35 cellular contexts compared by ENCODE assay signal in genomic region chr9:86752727-86753126, GRCh38.
"Had no signal": no experiment of that assay in that cellular context is flagged by ENCODE, and none has a peak within 500 bp of the region (broad histone marks: within the 10 kb centered on the region; RNA-seq: fewer than 3 reads in every experiment).

No MANE protein-coding gene starts in this region.

- FAIRE-seq: astrocyte, colon had no signal

- H3K27ac ChIP-seq: brain microvascular endothelial cell, esophagus squamous epithelium, gastroesophageal sphincter, heart right ventricle, WERI-Rb-1 had no signal

- H3K27ac Mint-ChIP-seq: activated CD4-positive, alpha-beta memory T cell treated with anti-CD3 and anti-CD28 coated beads, Interleukin-2, amount 10 ng/mL, durations not matched to agents 7 days and 5 days; activated CD4-positive, alpha-beta T cell treated with anti-CD3 and anti-CD28 coated beads, Interleukin-2, amount 10 ng/mL, durations not matched to agents 7 days and 5 days; activated naive CD8-positive, alpha-beta T cell; activated T-cell treated with anti-CD3 and anti-CD28 coated beads, Interleukin-2, amount 50 U/mL, for 24 hours; activated T-helper 17 cell treated with anti-CD3 and anti-CD28 coated beads, Interleukin-2, amount 50 U/mL, for 72 hours; effector memory CD8-positive, alpha-beta T cell; T-helper 17 cell; T-helper 2 cell treated with Interferon-gamma antibody and Interleukin-4, amounts not matched to agents 5 μg/mL and 100 μg/mL, for 36 hours had no signal

- DNase-seq: activated CD4-positive, alpha-beta memory T cell treated with anti-CD3 and anti-CD28 coated beads, Interleukin-2, amount 10 ng/mL, durations not matched to agents 7 days and 5 days; activated CD4-positive, alpha-beta T cell treated with anti-CD3 and anti-CD28 coated beads for 4 hours; activated CD4-positive, alpha-beta T cell treated with anti-CD3 and anti-CD28 coated beads, Interleukin-2, amount 10 ng/mL, durations not matched to agents 7 days and 5 days; activated CD4-positive, alpha-beta T cell treated with anti-CD3 and anti-CD28 coated beads, Interleukin-2, amount 50 U/mL, for 4 hours; activated CD4-positive, CD25-positive, alpha-beta regulatory T cell; activated CD4-positive, CD25-positive, alpha-beta regulatory T cell treated with anti-CD3 and anti-CD28 coated beads, Interleukin-2, amount 50 U/mL, for 72 hours; activated CD8-positive, alpha-beta memory T cell treated with anti-CD3 and anti-CD28 coated beads, Interleukin-2, amount 50 U/mL, for 48 hours; activated effector memory CD4-positive, alpha-beta T cell treated with Interleukin-2 at 50 U/mL for 16 hours; activated gamma-delta T cell treated with Interleukin-2 at 50 U/mL for 16 hours; activated naive CD4-positive, alpha-beta T cell treated with anti-CD3 and anti-CD28 coated beads, Interleukin-2, amount 50 U/mL, for 16 hours; activated naive CD4-positive, alpha-beta T cell treated with Interleukin-2 at 50 U/mL for 16 hours; activated T-cell treated with anti-CD3 and anti-CD28 coated beads for 4 hours; activated T-cell treated with anti-CD3 and anti-CD28 coated beads, Interleukin-2, amount 50 U/mL, for 24 hours; amniotic stem cell; anterior cingulate cortex; brain microvascular endothelial cell; caudate nucleus; cortex of kidney; dermis blood vessel endothelial cell; effector CD4-positive, alpha-beta T cell; effector memory CD8-positive, alpha-beta T cell; erythroblast; esophagus squamous epithelium; foreskin melanocyte; heart right ventricle; T-helper 1 cell; T-helper 17 cell; T1000; WERI-Rb-1 had no signal

- H3K9me3 Mint-ChIP-seq: activated CD4-positive, alpha-beta memory T cell treated with anti-CD3 and anti-CD28 coated beads, Interleukin-2, amount 10 ng/mL, durations not matched to agents 7 days and 5 days; activated CD4-positive, alpha-beta T cell treated with anti-CD3 and anti-CD28 coated beads, Interleukin-2, amount 10 ng/mL, durations not matched to agents 7 days and 5 days; activated T-cell treated with anti-CD3 and anti-CD28 coated beads, Interleukin-2, amount 50 U/mL, for 24 hours; activated T-helper 17 cell treated with anti-CD3 and anti-CD28 coated beads, Interleukin-2, amount 50 U/mL, for 72 hours; effector memory CD8-positive, alpha-beta T cell; T-helper 2 cell treated with Interferon-gamma antibody and Interleukin-4, amounts not matched to agents 5 μg/mL and 100 μg/mL, for 36 hours had no signal

- H3K4me1 Mint-ChIP-seq: activated CD4-positive, alpha-beta memory T cell treated with anti-CD3 and anti-CD28 coated beads, Interleukin-2, amount 10 ng/mL, durations not matched to agents 7 days and 5 days; activated CD4-positive, alpha-beta T cell treated with anti-CD3 and anti-CD28 coated beads, Interleukin-2, amount 10 ng/mL, durations not matched to agents 7 days and 5 days; activated T-helper 17 cell treated with anti-CD3 and anti-CD28 coated beads, Interleukin-2, amount 50 U/mL, for 72 hours; T-helper 17 cell had no signal

- H3K9me3 ChIP-seq: esophagus squamous epithelium, gastroesophageal sphincter, heart right ventricle had no signal

- H3K4me3 ChIP-seq: esophagus squamous epithelium, gastroesophageal sphincter, heart right ventricle had no signal

- H3K36me3 Mint-ChIP-seq: activated naive CD8-positive, alpha-beta T cell had no signal

- ATAC-seq: activated T-helper 17 cell treated with anti-CD3 and anti-CD28 coated beads, Interleukin-2, amount 50 U/mL, for 72 hours; effector memory CD8-positive, alpha-beta T cell; gastroesophageal sphincter; heart right ventricle; T-helper 17 cell had no signal

- H3K27me3 ChIP-seq: brain microvascular endothelial cell, gastroesophageal sphincter had no signal

- H3K4me3 Mint-ChIP-seq: activated CD4-positive, alpha-beta memory T cell treated with anti-CD3 and anti-CD28 coated beads, Interleukin-2, amount 10 ng/mL, durations not matched to agents 7 days and 5 days; activated CD4-positive, alpha-beta T cell treated with anti-CD3 and anti-CD28 coated beads, Interleukin-2, amount 10 ng/mL, durations not matched to agents 7 days and 5 days; activated naive CD8-positive, alpha-beta T cell; activated T-cell treated with anti-CD3 and anti-CD28 coated beads, Interleukin-2, amount 50 U/mL, for 24 hours; activated T-helper 17 cell treated with anti-CD3 and anti-CD28 coated beads, Interleukin-2, amount 50 U/mL, for 72 hours; effector memory CD8-positive, alpha-beta T cell; T-helper 17 cell; T-helper 2 cell treated with Interferon-gamma antibody and Interleukin-4, amounts not matched to agents 5 μg/mL and 100 μg/mL, for 36 hours had no signal

- H3K27me3 Mint-ChIP-seq: activated CD4-positive, alpha-beta memory T cell treated with anti-CD3 and anti-CD28 coated beads, Interleukin-2, amount 10 ng/mL, durations not matched to agents 7 days and 5 days had no signal

- H3K36me3 ChIP-seq: brain microvascular endothelial cell, esophagus squamous epithelium, gastroesophageal sphincter, heart right ventricle, WERI-Rb-1 had no signal
